Comparison of ENCODE assay signal across 1 cellular context in genomic region chr3:12190221-12190807, GRCh38.
TF ChIP-seq lines count a peak whose summit lies in the region.

No MANE protein-coding gene starts in this region.

TF ChIP-seq in IMR-90, 13 proteins besides CTCF, POLR2A, EP300 and RAD21:
- TF ChIP-seq BHLHE40 (IDR thresholded peaks at IDR 0.05; ENCODE audit: low read depth, low read length), result no peak
- no peak for TF ChIP-seq MAZ (IDR thresholded peaks at IDR 0.05; ENCODE audit: borderline replicate concordance, low read depth, low read length)
- no peak for TF ChIP-seq CEBPB (IDR thresholded peaks at IDR 0.05; ENCODE audit: low read depth, low read length)
- no peak for TF ChIP-seq MXI1 (IDR thresholded peaks at IDR 0.05; ENCODE audit: borderline replicate concordance, low read depth, low read length)
- TF ChIP-seq NFE2L2 (IDR thresholded peaks at IDR 0.05; ENCODE audit: low read depth, low read length), result no peak
- no peak for TF ChIP-seq RCOR1 (IDR thresholded peaks at IDR 0.05; ENCODE audit: insufficient replicate concordance, low read length)
- TF ChIP-seq CHD1 (IDR thresholded peaks at IDR 0.05; ENCODE audit: low read depth, low read length), result no peak
- TF ChIP-seq MAFK (IDR thresholded peaks at IDR 0.05; ENCODE audit: low read depth, low read length), result no peak
